Comparison of ENCODE assay signal across 13 cellular contexts in genomic region chr4:168560184-168560834, GRCh38.
DNase-seq lines count a peak whose midpoint lies in the region; ATAC-seq and TF ChIP-seq lines count a peak whose summit lies in the region.
"Had no signal": no experiment of that assay in that cellular context is flagged by ENCODE, and none has a peak within 500 bp of the region (broad histone marks: within the 10 kb centered on the region; RNA-seq: fewer than 3 reads in every experiment).

No MANE protein-coding gene starts in this region.

- intact Hi-C loops in lower lobe of right lung (cut with DNase I) (no loop called here), Caco-2 (cut with micrococcal nuclease; ENCODE audit: unreplicated experiment) (no loop called here)

- no peaks in the 10 kb centered on the region for H3K36me3 Mint-ChIP-seq in Caco-2 (ENCODE audit: insufficient read depth, unreplicated experiment)
- H3K36me3 Mint-ChIP-seq: CD8-positive, alpha-beta T cell had no signal

- DNase-seq in COLO668 (lab: John Stamatoyannopoulos, UW; ENCODE audit: unreplicated experiment) (peak; percentile 42), NCI-H1092 (lab: John Stamatoyannopoulos, UW) (peak; percentile 77), astrocyte of the spinal cord (ENCODE audit: low read depth, low spot score) (peak; percentile 76), lower lobe of right lung (no peak), MG63 (no peak), Caco-2 (no peak)
- DNase-seq: activated naive CD8-positive, alpha-beta T cell treated with anti-CD3 and anti-CD28 coated beads, Interleukin-2, amount 50 U/mL, for 24 hours; CD8-positive, alpha-beta T cell; glutamatergic neuron had no signal

- peaks cover 9% of the 10 kb centered on the region for H3K9me3 Mint-ChIP-seq in Caco-2 (ENCODE audit: unreplicated experiment)
- H3K9me3 Mint-ChIP-seq: activated naive CD8-positive, alpha-beta T cell treated with anti-CD3 and anti-CD28 coated beads, Interleukin-2, amount 50 U/mL, for 24 hours; CD8-positive, alpha-beta T cell had no signal

- H3K36me3 ChIP-seq in lower lobe of right lung (no peaks in the 10 kb centered on the region), MG63 (no peaks in the 10 kb centered on the region), Caco-2 (ENCODE audit: control insufficient read depth, insufficient read depth, low read length) (no peaks in the 10 kb centered on the region)

- BruUV-seq in Caco-2 (replicated peaks; lab: Mats Ljungman, UMichigan) = no TSS peak

- peaks cover 19% of the 10 kb centered on the region for H3K4me1 Mint-ChIP-seq in Caco-2 (ENCODE audit: low read depth, unreplicated experiment)
- H3K4me1 Mint-ChIP-seq: activated naive CD8-positive, alpha-beta T cell treated with anti-CD3 and anti-CD28 coated beads, Interleukin-2, amount 50 U/mL, for 24 hours had no signal

- CTCF ChIA-PET in Caco-2 (lab: Charles Lee) = interaction anchor here (0.6 kb wide), 1 partner anchor 257 kb away, joined by 3 read pairs; no protein-coding TSS in a partner anchor

- TF ChIP-seq CTCF in astrocyte of the spinal cord (IDR thresholded peaks at IDR 0.05; ENCODE audit: low read depth, low read length) (no peak), lower lobe of right lung (IDR thresholded peaks at IDR 0.05) (no peak), Caco-2 (IDR thresholded peaks at IDR 0.05; ENCODE audit: insufficient read depth in 1 of 2, low read depth in 1 of 2, low read length in 1 of 2, severe bottlenecking in 1 of 2, unreplicated experiment in 1 of 2) (no peak)

- H3K4me3 ChIP-seq in astrocyte of the spinal cord (ENCODE audit: low read depth, low read length) (no peak overlapping the region), lower lobe of right lung (no peak overlapping the region), MG63 (no peak overlapping the region), Caco-2 (ENCODE audit: low read depth, low read length) (no peak overlapping the region)

- H3K27ac Mint-ChIP-seq in Caco-2 (ENCODE audit: unreplicated experiment) = no peak overlapping the region
- H3K27ac Mint-ChIP-seq: activated naive CD8-positive, alpha-beta T cell treated with anti-CD3 and anti-CD28 coated beads, Interleukin-2, amount 50 U/mL, for 24 hours; CD8-positive, alpha-beta T cell had no signal

- POLR2A ChIA-PET in Caco-2 (lab: Charles Lee) = no interaction called here

- H3K9me3 ChIP-seq in lower lobe of right lung (no peaks in the 10 kb centered on the region), MG63 (no peaks in the 10 kb centered on the region), Caco-2 (no peaks in the 10 kb centered on the region)

- ATAC-seq in lower lobe of right lung = peak; percentile 79 to 80
- no peak for ATAC-seq in GM19397 (IDR thresholded peaks at IDR 0.05; ENCODE audit: unreplicated experiment)
- no peak for ATAC-seq in GM21619 (IDR thresholded peaks at IDR 0.05; ENCODE audit: unreplicated experiment)
- ATAC-seq: activated naive CD8-positive, alpha-beta T cell treated with anti-CD3 and anti-CD28 coated beads, Interleukin-2, amount 50 U/mL, for 24 hours; CD8-positive, alpha-beta T cell; HepG2 had no signal

- no peak overlapping the region for H3K4me3 Mint-ChIP-seq in Caco-2 (ENCODE audit: unreplicated experiment)
- H3K4me3 Mint-ChIP-seq: activated naive CD8-positive, alpha-beta T cell treated with anti-CD3 and anti-CD28 coated beads, Interleukin-2, amount 50 U/mL, for 24 hours; CD8-positive, alpha-beta T cell had no signal

- no peak overlapping the region for H3K27ac ChIP-seq in lower lobe of right lung
- H3K27ac ChIP-seq: parathyroid adenoma had no signal

- H3K4me1 ChIP-seq in lower lobe of right lung (peaks cover 6% of the 10 kb centered on the region), Caco-2 (0 out of 2 replicates have a peak, but pooled peaks cover 10% of the 10 kb centered on the region)
- H3K4me1 ChIP-seq: parathyroid adenoma had no signal

- H3K27me3 ChIP-seq in lower lobe of right lung (ENCODE audit: low read depth) = no peaks in the 10 kb centered on the region
- no peaks in the 10 kb centered on the region for H3K27me3 ChIP-seq in MG63
- H3K27me3 ChIP-seq in Caco-2 (replicated peaks; ENCODE audit: control insufficient read depth, insufficient read depth, low read length) = no peaks in the 10 kb centered on the region

- peaks cover 1% of the 10 kb centered on the region for H3K27me3 Mint-ChIP-seq in Caco-2 (ENCODE audit: insufficient read depth, unreplicated experiment)

- in situ Hi-C loops in astrocyte of the spinal cord (cut with HindIII; ENCODE audit: low sequenced_read_pairs) = no loop called here

Comparison
In these comparisons a context has a peak if more than half of its experiments do, and no peak if none do; other contexts are left out.
1. DNase-seq: peak in COLO668 (single experiment), NCI-H1092 (single experiment) and astrocyte of the spinal cord (single experiment); none in lower lobe of right lung (single experiment), MG63 (single experiment) and Caco-2 (0 of 2).
2. ATAC-seq: peak in lower lobe of right lung (2 of 2); none in GM19397 (single experiment) and GM21619 (single experiment).